In the genomic region with DNA sequence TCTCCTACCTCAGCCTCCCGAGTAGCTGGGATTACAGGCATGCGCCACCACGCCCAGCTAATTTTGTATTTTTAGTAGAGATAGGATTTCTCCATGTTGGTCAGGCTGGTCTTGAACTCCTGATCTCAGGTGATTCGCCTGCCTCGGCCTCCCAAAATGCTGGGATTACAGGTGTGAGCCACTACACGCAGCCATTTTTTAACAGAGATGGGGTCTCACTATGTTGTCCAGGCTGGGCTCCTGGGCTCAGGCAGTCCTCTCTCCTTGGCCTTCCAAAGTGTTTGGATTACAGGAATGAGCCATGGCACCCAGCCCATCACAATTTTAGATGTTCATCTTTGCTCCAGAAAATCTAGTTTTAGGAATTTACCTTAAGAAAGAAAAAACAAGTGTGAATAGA, we compare ENCODE assay signal across 4 cellular contexts. TPM values are rescaled to one million over a fixed set of nuclear protein-coding genes. Genes with fewer than 3 reads are reported as not detected.
"Had no signal": no experiment of that assay in that cellular context is flagged by ENCODE, and none has a peak within 500 bp of the region (broad histone marks: within the 10 kb centered on the region; RNA-seq: fewer than 3 reads in every experiment).

No MANE protein-coding gene starts in this region.

RNA-seq across cellular contexts. Expression of a gene that starts 50.5 kb away (rescaled TPM):
- total RNA-seq: LHCN-M2, M059J, MCF 10A, NCI-H460 had no signal
